Comparison of ENCODE assay signal across 8 cellular contexts in the genomic region with DNA sequence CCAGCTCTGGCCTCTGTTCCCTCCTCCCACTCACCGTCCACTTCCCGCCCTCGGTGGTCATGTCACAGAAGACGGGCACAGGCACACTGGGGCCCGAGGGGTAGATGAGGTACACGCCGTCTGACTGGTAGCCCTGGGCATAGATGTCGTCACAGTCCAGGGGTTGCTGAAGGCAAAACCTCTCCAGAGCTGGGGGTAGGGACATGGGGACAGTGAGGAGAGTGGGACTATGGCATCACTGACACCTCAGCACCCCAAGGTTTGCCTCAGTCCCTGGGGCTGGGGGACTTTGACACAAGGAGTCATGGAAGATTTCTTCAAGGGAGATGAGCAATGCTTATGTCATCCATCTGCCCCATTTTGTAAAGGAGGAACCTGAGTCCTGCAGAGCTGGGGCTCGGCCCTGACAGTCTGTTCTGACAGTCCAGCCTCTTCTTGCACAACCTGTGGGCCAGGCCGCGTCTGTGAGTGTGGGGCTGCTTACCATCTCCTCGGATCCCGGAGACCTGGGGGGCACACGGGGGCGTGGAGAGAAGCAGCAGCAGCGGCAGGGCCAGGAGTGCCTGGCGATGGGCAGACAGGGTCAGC. TPM values are rescaled to one million over a fixed set of nuclear protein-coding genes. Genes with fewer than 3 reads are reported as not detected.
DNase-seq lines count a peak whose midpoint lies in the region; ATAC-seq and TF ChIP-seq lines count a peak whose summit lies in the region.

No MANE protein-coding gene starts in this region.

- peaks cover 22 to 44% of the 10 kb centered on the region in 2 donors for H3K4me1 ChIP-seq in gastrocnemius medialis

- peak overlapping the region; percentile 24 for H3K4me3 ChIP-seq in H7 (ENCODE audit: insufficient read depth, low read depth, low read length)
- H3K4me3 ChIP-seq in gastrocnemius medialis = peak overlapping the region in 2 of 4 donors; percentile 11 to 17

- intact Hi-C loops in Right ventricle myocardium inferior (cut with DNase I) = no loop called here
- intact Hi-C loops in gastrocnemius medialis (cut with DNase I; ENCODE audit: low total_unique reads) = no loop called here

- ATAC-seq in SK-N-SH treated with all-trans-retinoic acid at 6 μM for 48 hours (peak; percentile 37), Right ventricle myocardium inferior (peak; percentile 15), gastrocnemius medialis (peak; percentile 63 to 74), HG03571 (IDR thresholded peaks at IDR 0.05; ENCODE audit: unreplicated experiment) (no peak), GM19324 (IDR thresholded peaks at IDR 0.05; ENCODE audit: low FRiP score, unreplicated experiment) (no peak)

- H3K27me3 ChIP-seq in H7 (ENCODE audit: control insufficient read depth, insufficient read depth, low read length) (no peaks in the 10 kb centered on the region), gastrocnemius medialis (no peaks in the 10 kb centered on the region)

- H3K27ac ChIP-seq in gastrocnemius medialis = peak overlapping the region; percentile 60 to 81 (median 76)

- no peaks in the 10 kb centered on the region for H3K9me3 ChIP-seq in gastrocnemius medialis

- peaks cover 20% of the 10 kb centered on the region for H3K36me3 ChIP-seq in H7 (replicated peaks; ENCODE audit: control insufficient read depth, insufficient read depth, low read length)
- peaks cover 0 to 26% of the 10 kb centered on the region in 2 donors for H3K36me3 ChIP-seq in gastrocnemius medialis

- DNase-seq in H7 = no peak
- peak; percentile 92 for DNase-seq in Right ventricle myocardium inferior (ENCODE audit: missing footprints)
- peak; percentile 50 to 76 for DNase-seq in gastrocnemius medialis
- no peak for DNase-seq in cerebellum (ENCODE audit: low spot score)
- no peak for DNase-seq in putamen (ENCODE audit: low spot score)

- in situ Hi-C loops in gastrocnemius medialis (cut with MboI; ENCODE audit: low sequenced_read_pairs in 4 of 4) = no loop called here

- TF ChIP-seq POLR2A in gastrocnemius medialis (IDR thresholded peaks at IDR 0.05) = peak in 1 of 2 donors; percentile 15

- TF ChIP-seq CTCF in gastrocnemius medialis (IDR thresholded peaks at IDR 0.05 in 4 of 5, conservative IDR thresholded peaks at IDR 0.05 in 1 of 5) = no peak

TF ChIP-seq in SK-N-SH treated with all-trans-retinoic acid at 6 μM for 48 hours, 23 proteins besides CTCF, POLR2A, EP300 and RAD21:
- TF ChIP-seq OSR1 (CRISPR knock-in tag; IDR thresholded peaks at IDR 0.05) = no peak
- no peak for TF ChIP-seq ZFP30 (CRISPR knock-in tag; IDR thresholded peaks at IDR 0.05)
- no peak for TF ChIP-seq SNAI2 (CRISPR knock-in tag; IDR thresholded peaks at IDR 0.05)
- TF ChIP-seq ZNF8 (CRISPR knock-in tag; IDR thresholded peaks at IDR 0.05) = no peak
- TF ChIP-seq, protein P1, sequence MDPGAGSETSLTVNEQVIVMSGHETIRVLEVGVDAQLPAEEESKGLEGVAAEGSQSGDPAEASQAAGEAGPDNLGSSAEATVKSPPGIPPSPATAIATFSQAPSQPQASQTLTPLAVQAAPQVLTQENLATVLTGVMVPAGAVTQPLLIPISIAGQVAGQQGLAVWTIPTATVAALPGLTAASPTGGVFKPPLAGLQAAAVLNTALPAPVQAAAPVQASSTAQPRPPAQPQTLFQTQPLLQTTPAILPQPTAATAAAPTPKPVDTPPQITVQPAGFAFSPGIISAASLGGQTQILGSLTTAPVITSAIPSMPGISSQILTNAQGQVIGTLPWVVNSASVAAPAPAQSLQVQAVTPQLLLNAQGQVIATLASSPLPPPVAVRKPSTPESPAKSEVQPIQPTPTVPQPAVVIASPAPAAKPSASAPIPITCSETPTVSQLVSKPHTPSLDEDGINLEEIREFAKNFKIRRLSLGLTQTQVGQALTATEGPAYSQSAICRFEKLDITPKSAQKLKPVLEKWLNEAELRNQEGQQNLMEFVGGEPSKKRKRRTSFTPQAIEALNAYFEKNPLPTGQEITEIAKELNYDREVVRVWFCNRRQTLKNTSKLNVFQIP (CRISPR knock-in tag; IDR thresholded peaks at IDR 0.05; ENCODE audit: borderline replicate concordance, low read depth) = no peak
- TF ChIP-seq, protein P2, sequence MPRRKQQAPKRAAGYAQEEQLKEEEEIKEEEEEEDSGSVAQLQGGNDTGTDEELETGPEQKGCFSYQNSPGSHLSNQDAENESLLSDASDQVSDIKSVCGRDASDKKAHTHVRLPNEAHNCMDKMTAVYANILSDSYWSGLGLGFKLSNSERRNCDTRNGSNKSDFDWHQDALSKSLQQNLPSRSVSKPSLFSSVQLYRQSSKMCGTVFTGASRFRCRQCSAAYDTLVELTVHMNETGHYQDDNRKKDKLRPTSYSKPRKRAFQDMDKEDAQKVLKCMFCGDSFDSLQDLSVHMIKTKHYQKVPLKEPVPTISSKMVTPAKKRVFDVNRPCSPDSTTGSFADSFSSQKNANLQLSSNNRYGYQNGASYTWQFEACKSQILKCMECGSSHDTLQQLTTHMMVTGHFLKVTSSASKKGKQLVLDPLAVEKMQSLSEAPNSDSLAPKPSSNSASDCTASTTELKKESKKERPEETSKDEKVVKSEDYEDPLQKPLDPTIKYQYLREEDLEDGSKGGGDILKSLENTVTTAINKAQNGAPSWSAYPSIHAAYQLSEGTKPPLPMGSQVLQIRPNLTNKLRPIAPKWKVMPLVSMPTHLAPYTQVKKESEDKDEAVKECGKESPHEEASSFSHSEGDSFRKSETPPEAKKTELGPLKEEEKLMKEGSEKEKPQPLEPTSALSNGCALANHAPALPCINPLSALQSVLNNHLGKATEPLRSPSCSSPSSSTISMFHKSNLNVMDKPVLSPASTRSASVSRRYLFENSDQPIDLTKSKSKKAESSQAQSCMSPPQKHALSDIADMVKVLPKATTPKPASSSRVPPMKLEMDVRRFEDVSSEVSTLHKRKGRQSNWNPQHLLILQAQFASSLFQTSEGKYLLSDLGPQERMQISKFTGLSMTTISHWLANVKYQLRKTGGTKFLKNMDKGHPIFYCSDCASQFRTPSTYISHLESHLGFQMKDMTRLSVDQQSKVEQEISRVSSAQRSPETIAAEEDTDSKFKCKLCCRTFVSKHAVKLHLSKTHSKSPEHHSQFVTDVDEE (CRISPR knock-in tag; IDR thresholded peaks at IDR 0.05) = no peak
- no peak for TF ChIP-seq ISL1 (CRISPR knock-in tag; IDR thresholded peaks at IDR 0.05)
- TF ChIP-seq PPARA (CRISPR knock-in tag; IDR thresholded peaks at IDR 0.05; ENCODE audit: borderline replicate concordance) = no peak
- TF ChIP-seq RARB (CRISPR knock-in tag; IDR thresholded peaks at IDR 0.05) = no peak
- no peak for TF ChIP-seq GLIS3 (CRISPR knock-in tag; IDR thresholded peaks at IDR 0.05)
- TF ChIP-seq ZFP3 (CRISPR knock-in tag; IDR thresholded peaks at IDR 0.05) = no peak
- no peak for TF ChIP-seq BACH2 (CRISPR knock-in tag; IDR thresholded peaks at IDR 0.05; ENCODE audit: borderline replicate concordance)
- TF ChIP-seq TCF4 (CRISPR knock-in tag; IDR thresholded peaks at IDR 0.05; ENCODE audit: borderline replicate concordance) = no peak
- no peak for TF ChIP-seq CSRNP3 (CRISPR knock-in tag; IDR thresholded peaks at IDR 0.05)

RNA-seq across cellular contexts. Expression of gene MFAP4, which starts 0.6 kb away (rescaled TPM):
- 22.2 and 24.8 TPM in 2 replicates for total RNA-seq in H7 (2014; rRNA removed; shearing (Covaris generic))
- total RNA-seq in Right ventricle myocardium inferior (53.5 TPM), gastrocnemius medialis (10 to 100 TPM; 11.0 to 22.7 (median 14.8) TPM), cerebellum (2.7 TPM)

RNA-seq across cellular contexts. Expression of gene MAPK7, which starts 8.1 kb away (rescaled TPM):
- total RNA-seq in H7 (2014; rRNA removed; shearing (Covaris generic)) = 26.1 and 30.4 TPM in 2 replicates
- total RNA-seq in Right ventricle myocardium inferior (13.0 TPM), gastrocnemius medialis (10 to 100 TPM in 2 of 4 donors, 1 to 10 TPM in 2; 7.3 to 12.5 (median 10.4) TPM), cerebellum (19.2 TPM)

RNA-seq across cellular contexts. Expression of gene B9D1, which starts 23.8 kb away (rescaled TPM):
- total RNA-seq in H7 (2014; rRNA removed; shearing (Covaris generic)) = 61.5 and 63.5 TPM in 2 replicates
- total RNA-seq in Right ventricle myocardium inferior (5.3 TPM), gastrocnemius medialis (10 to 100 TPM in 3 of 4 donors, 1 to 10 TPM in 1; 6.5 to 16.4 (median 14.5) TPM), cerebellum (13.8 TPM)

RNA-seq across cellular contexts. Expression of gene RNF112, which starts 24.7 kb away (rescaled TPM):
- 2.3 and 3.0 TPM in 2 replicates for total RNA-seq in H7 (2014; rRNA removed; shearing (Covaris generic))
- total RNA-seq in Right ventricle myocardium inferior (3.5 TPM), gastrocnemius medialis (under 1 TPM; 0.51 to 0.98 (median 0.57) TPM), cerebellum (16.9 TPM)

Comparison
In these comparisons a context has a peak if more than half of its experiments do, and no peak if none do; other contexts are left out.
1. DNase-seq: peak in Right ventricle myocardium inferior (single experiment) and gastrocnemius medialis (2 of 2); none in H7 (single experiment), cerebellum (single experiment) and putamen (single experiment).
2. ATAC-seq: peak in SK-N-SH treated with all-trans-retinoic acid at 6 μM for 48 hours (single experiment), Right ventricle myocardium inferior (single experiment) and gastrocnemius medialis (2 of 2); none in HG03571 (single experiment) and GM19324 (single experiment).